ENCODE assay signal across 8 cellular contexts in the genomic region with DNA sequence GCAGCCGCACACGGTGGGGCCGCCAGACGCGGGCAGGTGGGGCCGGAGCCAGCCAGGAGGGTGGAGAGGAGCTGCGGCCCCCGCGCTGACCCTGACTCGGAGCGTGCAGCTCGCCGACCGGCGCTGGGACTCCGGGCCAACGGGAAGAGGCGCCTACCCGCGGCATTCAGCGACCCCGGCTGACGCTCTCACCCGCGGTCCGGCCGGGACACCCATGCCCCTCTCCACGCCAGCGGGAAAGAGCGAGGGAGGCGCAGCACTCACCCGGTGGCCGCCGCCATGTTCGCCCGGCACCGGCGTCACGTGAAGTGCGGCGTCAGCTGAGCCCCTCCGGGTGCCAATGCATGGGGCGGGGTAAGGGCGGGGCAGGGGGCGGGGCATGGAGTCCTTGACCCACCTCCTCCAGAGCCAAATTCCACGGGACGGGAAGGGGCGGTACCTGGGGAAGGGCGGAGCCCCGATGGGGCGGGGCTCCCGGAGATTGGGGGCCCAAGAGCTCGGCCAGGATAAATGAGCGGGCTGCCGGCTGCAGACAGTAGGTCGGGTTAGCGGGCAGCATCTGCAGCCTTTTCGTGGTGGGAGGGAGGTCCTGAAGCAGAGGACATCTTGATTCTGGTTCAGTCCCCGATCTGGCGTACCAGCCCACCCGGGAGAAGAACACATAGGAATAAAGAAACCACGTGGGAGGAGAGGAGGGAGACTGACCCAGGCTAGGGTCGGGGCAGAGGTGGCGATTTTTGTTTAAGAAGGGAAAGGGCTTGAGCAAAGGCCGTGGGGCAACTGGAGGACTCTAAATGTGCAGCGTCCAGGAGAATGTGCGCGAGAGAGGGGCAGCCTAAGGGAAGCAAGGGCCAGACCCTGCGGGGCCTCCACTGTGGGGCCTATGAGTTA. TPM values are rescaled to one million over a fixed set of nuclear protein-coding genes. Genes with fewer than 3 reads are reported as not detected.
DNase-seq lines count a peak whose midpoint lies in the region; ATAC-seq and TF ChIP-seq lines count a peak whose summit lies in the region.

Gene PEPD, minus strand, starts transcription at position 312 of the 891 bp plus-strand sequence. Its CDS starts 31 bp downstream, at position 281.

- H3K27me3 Mint-ChIP-seq in Calu3 (ENCODE audit: unreplicated experiment) = peaks cover 62% of the 10 kb centered on the region

- H3K9me3 ChIP-seq in mucosa of stomach (ENCODE audit: control insufficient read depth, low read length) = no peaks in the 10 kb centered on the region

- DNase-seq in Calu3 (peak; percentile 90), HuH-7 (ENCODE audit: low spot score) (peak; percentile 100), OCI-M1 (lab: John Stamatoyannopoulos, UW) (peak; percentile 94), activated T-cell treated with anti-CD3 and anti-CD28 coated beads for 48 hours (ENCODE audit: low read depth) (peak; percentile 83), erythroblast (lab: John Stamatoyannopoulos, UW) (peak; percentile 88 to 92)
- DNase-seq in stimulated activated CD8-positive, alpha-beta memory T cell treated with anti-CD3 and anti-CD28 coated beads, Interleukin-4, amount 100 ng/mL, for 48 hours = peak; percentile 91

- peaks cover 22% of the 10 kb centered on the region for H3K36me3 Mint-ChIP-seq in Calu3 (ENCODE audit: insufficient read depth, unreplicated experiment)

- H3K36me3 ChIP-seq in mucosa of stomach (ENCODE audit: control insufficient read depth, insufficient read depth, low read length) = no peaks in the 10 kb centered on the region

- no peak for TF ChIP-seq POLR2A in erythroblast (IDR thresholded peaks at IDR 0.05; ENCODE audit: low read length)

- H3K4me3 ChIP-seq in mucosa of stomach (ENCODE audit: low read length) = peak within 1 kb of the TSS; percentile 49

- no peaks in the 10 kb centered on the region for H3K27me3 ChIP-seq in mucosa of stomach (ENCODE audit: control insufficient read depth, insufficient read depth, low read length)

- intact Hi-C loops in Calu3 (cut with micrococcal nuclease; ENCODE audit: unreplicated experiment) = loop anchor here (10.0 kb wide), 1 partner anchor 87 kb away; no protein-coding TSS in a partner anchor

- TF ChIP-seq CTCF in Calu3 (IDR thresholded peaks at IDR 0.05; ENCODE audit: unreplicated experiment) = no peak

- no peaks in the 10 kb centered on the region for H3K9me3 Mint-ChIP-seq in Calu3 (ENCODE audit: low read depth, unreplicated experiment)

- H3K4me3 Mint-ChIP-seq in Calu3 (ENCODE audit: low read depth, unreplicated experiment) = peak within 1 kb of the TSS; percentile 77

- H3K9ac ChIP-seq in mucosa of stomach (ENCODE audit: low read length) = peak within 1 kb of the TSS; percentile 58

- H3K27ac Mint-ChIP-seq in Calu3 (ENCODE audit: unreplicated experiment) = peak within 1 kb of the TSS; percentile 51

- CTCF ChIA-PET in Calu3 (lab: Charles Lee) = interaction anchor here (0.6 to 1.6 kb wide), 6 partner anchors 19 to 103 kb away, joined by 3 to 5 read pairs (median 3); no protein-coding TSS in a partner anchor

- no TSS peak for BruUV-seq in Calu3 (replicated peaks; lab: Mats Ljungman, UMichigan)

- peak; percentile 80 for ATAC-seq in GM21423 (IDR thresholded peaks at IDR 0.05; ENCODE audit: unreplicated experiment)

- peaks cover 20% of the 10 kb centered on the region for H3K4me1 Mint-ChIP-seq in Calu3 (ENCODE audit: low read depth, unreplicated experiment)

- peaks cover 13% of the 10 kb centered on the region for H3K4me1 ChIP-seq in mucosa of stomach (ENCODE audit: control insufficient read depth, insufficient read depth, low read length)

RNA-seq across cellular contexts. Expression of gene PEPD, which starts in this region (rescaled TPM):
- 55.1 and 65.5 TPM in 2 replicates for total RNA-seq in Calu3 (2022)

Comparison
In these comparisons a context has a peak if more than half of its experiments do, and no peak if none do; other contexts are left out.
1. Peak in every context shown above with its lines: DNase-seq, ATAC-seq and H3K4me3 ChIP-seq.